In genomic region chr9:4563105-4563504, GRCh38 we compare ENCODE assay signal across 24 cellular contexts.
"Had no signal": no experiment of that assay in that cellular context is flagged by ENCODE, and none has a peak within 500 bp of the region (broad histone marks: within the 10 kb centered on the region; RNA-seq: fewer than 3 reads in every experiment).

No MANE protein-coding gene starts in this region.

- H3K4me3 ChIP-seq: cardiac muscle cell, hepatocyte, left lung, lung, testis, vagina had no signal

- H3K27me3 ChIP-seq: cardiac muscle cell, hepatocyte, left lung, testis, vagina had no signal

- DNase-seq: activated CD4-positive, alpha-beta T cell treated with anti-CD3 and anti-CD28 coated beads, Interleukin-2, amount 10 ng/mL, durations not matched to agents 7 days and 5 days; activated CD4-positive, CD25-positive, alpha-beta regulatory T cell treated with anti-CD3 and anti-CD28 coated beads, Interleukin-2, amount 50 U/mL, for 72 hours; activated CD8-positive, alpha-beta memory T cell treated with anti-CD3 and anti-CD28 coated beads, Interleukin-2, amount 50 U/mL, for 48 hours; activated naive CD4-positive, alpha-beta T cell treated with Interleukin-2 at 50 U/mL for 16 hours; activated T-cell treated with anti-CD3 and anti-CD28 coated beads, Interleukin-2, amount 50 U/mL, for 4 hours; effector CD4-positive, alpha-beta T cell; foreskin melanocyte; kidney glomerular epithelial cell; left lung; naive B cell; stimulated activated CD4-positive, alpha-beta T cell treated with anti-CD3 and anti-CD28 coated beads, Interleukin-2, amount 100 ng/mL, for 48 hours; stimulated activated CD8-positive, alpha-beta memory T cell treated with anti-CD3 and anti-CD28 coated beads, Interleukin-4, amount 100 ng/mL, for 48 hours; stimulated activated naive B cell treated with anti-CD40 and anti-IgM and Interleukin-4, amounts not matched to agents 10 μg/mL and 1 μg/mL and 100 μg/mL, for 72 hours; T-helper 17 cell; testis; trophoblast cell; WERI-Rb-1 had no signal

- ATAC-seq: activated T-cell treated with anti-CD3 and anti-CD28 coated beads, Interleukin-2, amount 50 U/mL, for 4 hours; esophagus mucosa; left lung; stimulated activated naive B cell treated with anti-CD40 and anti-IgM and Interleukin-4, amounts not matched to agents 10 μg/mL and 1 μg/mL and 100 μg/mL, for 72 hours; T-helper 17 cell had no signal

- H3K79me2 ChIP-seq: hepatocyte had no signal

- H3K4me3 Mint-ChIP-seq: activated CD4-positive, alpha-beta T cell treated with anti-CD3 and anti-CD28 coated beads, Interleukin-2, amount 10 ng/mL, durations not matched to agents 7 days and 5 days; activated T-cell treated with anti-CD3 and anti-CD28 coated beads, Interleukin-2, amount 50 U/mL, for 4 hours; dendritic cell treated with granulocyte-macrophage colony-stimulating factor and Interleukin-4, amounts not matched to agents 40 ng/mL and 50 ng/mL, for 4 days; naive B cell; stimulated activated naive B cell treated with anti-CD40 and anti-IgM and Interleukin-4, amounts not matched to agents 10 μg/mL and 1 μg/mL and 100 μg/mL, for 72 hours; T-helper 17 cell had no signal

- H2AFZ ChIP-seq: hepatocyte had no signal

- H3K9me3 ChIP-seq: left lung, testis, vagina had no signal

- H3K36me3 Mint-ChIP-seq: naive B cell; stimulated activated naive B cell treated with anti-CD40 and anti-IgM and Interleukin-4, amounts not matched to agents 10 μg/mL and 1 μg/mL and 100 μg/mL, for 72 hours had no signal

- H3K27me3 Mint-ChIP-seq: activated CD4-positive, alpha-beta T cell treated with anti-CD3 and anti-CD28 coated beads, Interleukin-2, amount 10 ng/mL, durations not matched to agents 7 days and 5 days; progenitor cell of endocrine pancreas had no signal

- H3K4me2 ChIP-seq: hepatocyte had no signal

- H3K4me1 ChIP-seq: left lung, testis, vagina had no signal

- H3K36me3 ChIP-seq: cardiac muscle cell, vagina, WERI-Rb-1 had no signal

- H3K27ac Mint-ChIP-seq: activated CD4-positive, alpha-beta T cell treated with anti-CD3 and anti-CD28 coated beads, Interleukin-2, amount 10 ng/mL, durations not matched to agents 7 days and 5 days; dendritic cell treated with granulocyte-macrophage colony-stimulating factor and Interleukin-4, amounts not matched to agents 40 ng/mL and 50 ng/mL, for 4 days; naive B cell; progenitor cell of endocrine pancreas; stimulated activated naive B cell treated with anti-CD40 and anti-IgM and Interleukin-4, amounts not matched to agents 10 μg/mL and 1 μg/mL and 100 μg/mL, for 72 hours; T-helper 17 cell had no signal
